Comparison of ENCODE assay signal across 1 cellular context in the genomic region with DNA sequence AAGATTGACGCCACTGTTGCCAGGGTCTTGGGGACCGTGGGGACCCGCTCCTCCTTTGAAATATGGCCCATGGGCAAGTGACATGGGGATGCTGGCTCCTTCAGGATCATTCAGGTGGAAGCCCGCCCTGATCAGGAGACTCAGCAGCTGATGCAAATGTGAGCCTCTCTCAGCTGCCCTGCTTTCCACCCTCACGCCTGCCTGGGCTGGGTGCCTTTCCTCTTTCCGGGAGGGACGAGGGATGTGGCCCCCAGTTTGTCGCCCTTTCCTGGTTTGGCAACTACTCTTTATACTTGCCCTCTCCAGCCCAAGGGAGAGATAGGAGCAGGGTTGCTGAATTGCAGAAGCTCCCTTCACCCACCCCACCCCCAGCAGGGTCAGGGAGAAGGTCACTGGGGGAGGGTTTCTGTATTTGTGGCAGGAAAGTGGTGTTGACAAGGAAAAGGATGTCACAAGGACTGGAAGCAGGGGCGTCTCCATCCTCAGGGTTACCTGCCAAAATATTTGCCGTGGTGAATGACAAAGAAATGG.
TF ChIP-seq lines count a peak whose summit lies in the region.

No MANE protein-coding gene starts in this region.

TF ChIP-seq in HepG2, 621 proteins besides CTCF, POLR2A, EP300 and RAD21 (continued from another document and continues in another):
- TF ChIP-seq, protein P1, sequence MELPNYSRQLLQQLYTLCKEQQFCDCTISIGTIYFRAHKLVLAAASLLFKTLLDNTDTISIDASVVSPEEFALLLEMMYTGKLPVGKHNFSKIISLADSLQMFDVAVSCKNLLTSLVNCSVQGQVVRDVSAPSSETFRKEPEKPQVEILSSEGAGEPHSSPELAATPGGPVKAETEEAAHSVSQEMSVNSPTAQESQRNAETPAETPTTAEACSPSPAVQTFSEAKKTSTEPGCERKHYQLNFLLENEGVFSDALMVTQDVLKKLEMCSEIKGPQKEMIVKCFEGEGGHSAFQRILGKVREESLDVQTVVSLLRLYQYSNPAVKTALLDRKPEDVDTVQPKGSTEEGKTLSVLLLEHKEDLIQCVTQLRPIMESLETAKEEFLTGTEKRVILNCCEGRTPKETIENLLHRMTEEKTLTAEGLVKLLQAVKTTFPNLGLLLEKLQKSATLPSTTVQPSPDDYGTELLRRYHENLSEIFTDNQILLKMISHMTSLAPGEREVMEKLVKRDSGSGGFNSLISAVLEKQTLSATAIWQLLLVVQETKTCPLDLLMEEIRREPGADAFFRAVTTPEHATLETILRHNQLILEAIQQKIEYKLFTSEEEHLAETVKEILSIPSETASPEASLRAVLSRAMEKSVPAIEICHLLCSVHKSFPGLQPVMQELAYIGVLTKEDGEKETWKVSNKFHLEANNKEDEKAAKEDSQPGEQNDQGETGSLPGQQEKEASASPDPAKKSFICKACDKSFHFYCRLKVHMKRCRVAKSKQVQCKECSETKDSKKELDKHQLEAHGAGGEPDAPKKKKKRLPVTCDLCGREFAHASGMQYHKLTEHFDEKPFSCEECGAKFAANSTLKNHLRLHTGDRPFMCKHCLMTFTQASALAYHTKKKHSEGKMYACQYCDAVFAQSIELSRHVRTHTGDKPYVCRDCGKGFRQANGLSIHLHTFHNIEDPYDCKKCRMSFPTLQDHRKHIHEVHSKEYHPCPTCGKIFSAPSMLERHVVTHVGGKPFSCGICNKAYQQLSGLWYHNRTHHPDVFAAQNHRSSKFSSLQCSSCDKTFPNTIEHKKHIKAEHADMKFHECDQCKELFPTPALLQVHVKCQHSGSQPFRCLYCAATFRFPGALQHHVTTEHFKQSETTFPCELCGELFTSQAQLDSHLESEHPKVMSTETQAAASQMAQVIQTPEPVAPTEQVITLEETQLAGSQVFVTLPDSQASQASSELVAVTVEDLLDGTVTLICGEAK (IDR thresholded peaks at IDR 0.05), result no peak
- TF ChIP-seq, protein P1 (CRISPR knock-in tag; IDR thresholded peaks at IDR 0.05), result 0 out of 2 replicates have a peak, but pooled peaks have one; percentile 38
- no peak for TF ChIP-seq FOXA1 (IDR thresholded peaks at IDR 0.05)
- peak; percentile 86 for TF ChIP-seq FOXA1 (CRISPR knock-in tag; IDR thresholded peaks at IDR 0.05)
- TF ChIP-seq HOXA5 (CRISPR knock-in tag; IDR thresholded peaks at IDR 0.05), result no peak
- TF ChIP-seq HIC2 (CRISPR knock-in tag; IDR thresholded peaks at IDR 0.05; ENCODE audit: low read depth), result peak; percentile 75
- no peak for TF ChIP-seq PHF20 (CRISPR knock-in tag; IDR thresholded peaks at IDR 0.05)
- peak; percentile 89 for TF ChIP-seq MEF2D (CRISPR knock-in tag; IDR thresholded peaks at IDR 0.05)
- no peak for TF ChIP-seq ZNF672 (CRISPR knock-in tag; IDR thresholded peaks at IDR 0.05)
- TF ChIP-seq ZSCAN25 (CRISPR knock-in tag; IDR thresholded peaks at IDR 0.05), result 0 out of 2 replicates have a peak, but pooled peaks have one; percentile 51
- no peak for TF ChIP-seq ZNF775 (CRISPR knock-in tag; IDR thresholded peaks at IDR 0.05; ENCODE audit: borderline replicate concordance)
- TF ChIP-seq AGO1 (IDR thresholded peaks at IDR 0.05; ENCODE audit: low read depth, low read length, poor library complexity, severe bottlenecking), result no peak
- no peak for TF ChIP-seq EZH2 (conservative IDR thresholded peaks at IDR 0.05; ENCODE audit: low read depth, low read length)
- peak; percentile 23; the same call in 1 of the 2 replicates for TF ChIP-seq TGIF2 (CRISPR knock-in tag; IDR thresholded peaks at IDR 0.05)
- no peak for TF ChIP-seq FOXC1 (CRISPR knock-in tag; IDR thresholded peaks at IDR 0.05; ENCODE audit: borderline replicate concordance)
- TF ChIP-seq ZMYM3 (CRISPR knock-in tag; IDR thresholded peaks at IDR 0.05), result peak; percentile 54
- TF ChIP-seq CENPT (CRISPR knock-in tag; IDR thresholded peaks at IDR 0.05; ENCODE audit: low read depth), result no peak
- TF ChIP-seq CREM (IDR thresholded peaks at IDR 0.05), result peak; percentile 78
- TF ChIP-seq CREM (CRISPR knock-in tag; IDR thresholded peaks at IDR 0.05), result no peak
- TF ChIP-seq SOX13 (IDR thresholded peaks at IDR 0.05), result 0 out of 2 replicates have a peak, but pooled peaks have one; percentile 55
- peak in 1 of 2 experiments; percentile 88; a peak in 2 of 4 replicates for TF ChIP-seq SOX13 (CRISPR knock-in tag; conservative IDR thresholded peaks at IDR 0.05 in 1 of 2, IDR thresholded peaks at IDR 0.05 in 1 of 2)
- TF ChIP-seq, protein P2, sequence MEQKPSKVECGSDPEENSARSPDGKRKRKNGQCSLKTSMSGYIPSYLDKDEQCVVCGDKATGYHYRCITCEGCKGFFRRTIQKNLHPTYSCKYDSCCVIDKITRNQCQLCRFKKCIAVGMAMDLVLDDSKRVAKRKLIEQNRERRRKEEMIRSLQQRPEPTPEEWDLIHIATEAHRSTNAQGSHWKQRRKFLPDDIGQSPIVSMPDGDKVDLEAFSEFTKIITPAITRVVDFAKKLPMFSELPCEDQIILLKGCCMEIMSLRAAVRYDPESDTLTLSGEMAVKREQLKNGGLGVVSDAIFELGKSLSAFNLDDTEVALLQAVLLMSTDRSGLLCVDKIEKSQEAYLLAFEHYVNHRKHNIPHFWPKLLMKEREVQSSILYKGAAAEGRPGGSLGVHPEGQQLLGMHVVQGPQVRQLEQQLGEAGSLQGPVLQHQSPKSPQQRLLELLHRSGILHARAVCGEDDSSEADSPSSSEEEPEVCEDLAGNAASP (CRISPR knock-in tag; IDR thresholded peaks at IDR 0.05; ENCODE audit: borderline replicate concordance), result peak; percentile 83; the same call in 1 of the 2 replicates
- no peak for TF ChIP-seq ZNF747 (CRISPR knock-in tag; IDR thresholded peaks at IDR 0.05; ENCODE audit: borderline replicate concordance)
- peak; percentile 64 for TF ChIP-seq ZNF7 (CRISPR knock-in tag; IDR thresholded peaks at IDR 0.05)
- TF ChIP-seq PRPF4 (IDR thresholded peaks at IDR 0.05; ENCODE audit: low read depth, low read length, poor library complexity, severe bottlenecking), result peak; percentile 83
- no peak for TF ChIP-seq KDM5A (IDR thresholded peaks at IDR 0.05; ENCODE audit: borderline replicate concordance, low read length)
- TF ChIP-seq, protein P3, sequence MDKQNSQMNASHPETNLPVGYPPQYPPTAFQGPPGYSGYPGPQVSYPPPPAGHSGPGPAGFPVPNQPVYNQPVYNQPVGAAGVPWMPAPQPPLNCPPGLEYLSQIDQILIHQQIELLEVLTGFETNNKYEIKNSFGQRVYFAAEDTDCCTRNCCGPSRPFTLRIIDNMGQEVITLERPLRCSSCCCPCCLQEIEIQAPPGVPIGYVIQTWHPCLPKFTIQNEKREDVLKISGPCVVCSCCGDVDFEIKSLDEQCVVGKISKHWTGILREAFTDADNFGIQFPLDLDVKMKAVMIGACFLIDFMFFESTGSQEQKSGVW (CRISPR knock-in tag; IDR thresholded peaks at IDR 0.05; ENCODE audit: borderline replicate concordance), result no peak
- TF ChIP-seq ZNF703 (CRISPR knock-in tag; IDR thresholded peaks at IDR 0.05; ENCODE audit: borderline replicate concordance), result no peak
- no peak; the same call in 1 of the 2 replicates for TF ChIP-seq RERE (CRISPR knock-in tag; IDR thresholded peaks at IDR 0.05; ENCODE audit: low read depth)
- peak; percentile 81 for TF ChIP-seq TEAD3 (CRISPR knock-in tag; optimal IDR thresholded peaks at IDR 0.05; ENCODE audit: borderline replicate concordance)
- TF ChIP-seq, protein P4, sequence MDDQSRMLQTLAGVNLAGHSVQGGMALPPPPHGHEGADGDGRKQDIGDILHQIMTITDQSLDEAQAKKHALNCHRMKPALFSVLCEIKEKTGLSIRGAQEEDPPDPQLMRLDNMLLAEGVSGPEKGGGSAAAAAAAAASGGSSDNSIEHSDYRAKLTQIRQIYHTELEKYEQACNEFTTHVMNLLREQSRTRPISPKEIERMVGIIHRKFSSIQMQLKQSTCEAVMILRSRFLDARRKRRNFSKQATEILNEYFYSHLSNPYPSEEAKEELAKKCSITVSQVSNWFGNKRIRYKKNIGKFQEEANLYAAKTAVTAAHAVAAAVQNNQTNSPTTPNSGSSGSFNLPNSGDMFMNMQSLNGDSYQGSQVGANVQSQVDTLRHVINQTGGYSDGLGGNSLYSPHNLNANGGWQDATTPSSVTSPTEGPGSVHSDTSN (CRISPR knock-in tag; IDR thresholded peaks at IDR 0.05; ENCODE audit: borderline replicate concordance), result no peak
- TF ChIP-seq KDM3A (CRISPR knock-in tag; IDR thresholded peaks at IDR 0.05; ENCODE audit: low read depth), result peak; percentile 66; the same call in 1 of the 2 replicates
